25 cellular contexts compared by ENCODE assay signal in genomic region chr7:1431226-1431625, GRCh38.
"Had no signal": no experiment of that assay in that cellular context is flagged by ENCODE, and none has a peak within 500 bp of the region (broad histone marks: within the 10 kb centered on the region; RNA-seq: fewer than 3 reads in every experiment).

No MANE protein-coding gene starts in this region.

- H3K4me3 Mint-ChIP-seq: activated CD4-positive, alpha-beta T cell treated with anti-CD3 and anti-CD28 coated beads, Interleukin-2, amount 10 ng/mL, durations not matched to agents 24 days and 14 days; activated CD8-positive, alpha-beta T cell treated with anti-CD3 and anti-CD28 coated beads for 36 hours; activated naive CD4-positive, alpha-beta T cell treated with anti-CD3 and anti-CD28 coated beads, Interleukin-2, amount 50 U/mL, for 24 hours; activated naive CD8-positive, alpha-beta T cell treated with anti-CD3 and anti-CD28 coated beads, Interleukin-2, amount 10 ng/mL, durations not matched to agents 7 days and 5 days; activated T-cell treated with anti-CD3 and anti-CD28 coated beads, Interleukin-2, amount 50 U/mL, for 72 hours; activated T-helper 17 cell treated with anti-CD3 and anti-CD28 coated beads, Interleukin-2, amount 50 U/mL, for 72 hours; T-helper 1 cell treated with Interleukin-12 subunit alpha and Interleukin-12 subunit beta and Interleukin-4 antibody, amounts not matched to agents 30 μg/mL and 1 μg/mL, for 36 hours; T-helper 2 cell treated with Interferon-gamma antibody and Interleukin-4, amounts not matched to agents 5 μg/mL and 100 μg/mL, for 36 hours had no signal

- H3K27ac Mint-ChIP-seq: activated CD4-positive, alpha-beta T cell treated with anti-CD3 and anti-CD28 coated beads, Interleukin-2, amount 10 ng/mL, durations not matched to agents 24 days and 14 days; activated CD8-positive, alpha-beta T cell treated with anti-CD3 and anti-CD28 coated beads for 36 hours; activated naive CD4-positive, alpha-beta T cell treated with anti-CD3 and anti-CD28 coated beads, Interleukin-2, amount 50 U/mL, for 24 hours; activated naive CD8-positive, alpha-beta T cell treated with anti-CD3 and anti-CD28 coated beads, Interleukin-2, amount 10 ng/mL, durations not matched to agents 7 days and 5 days; activated T-cell treated with anti-CD3 and anti-CD28 coated beads, Interleukin-2, amount 50 U/mL, for 72 hours; activated T-helper 17 cell treated with anti-CD3 and anti-CD28 coated beads, Interleukin-2, amount 50 U/mL, for 72 hours; T-helper 1 cell treated with Interleukin-12 subunit alpha and Interleukin-12 subunit beta and Interleukin-4 antibody, amounts not matched to agents 30 μg/mL and 1 μg/mL, for 36 hours; T-helper 2 cell treated with Interferon-gamma antibody and Interleukin-4, amounts not matched to agents 5 μg/mL and 100 μg/mL, for 36 hours had no signal

- H3K4me1 ChIP-seq: ascending aorta had no signal

- FAIRE-seq: RCC 7860, TTC549 had no signal

- H3K27me3 ChIP-seq: ascending aorta had no signal

- ATAC-seq: activated T-cell treated with anti-CD3 and anti-CD28 coated beads, Interleukin-2, amount 50 U/mL, for 72 hours; activated T-helper 17 cell treated with anti-CD3 and anti-CD28 coated beads, Interleukin-2, amount 50 U/mL, for 72 hours had no signal

- H3K9me3 Mint-ChIP-seq: activated CD4-positive, alpha-beta T cell treated with anti-CD3 and anti-CD28 coated beads, Interleukin-2, amount 10 ng/mL, durations not matched to agents 24 days and 14 days; activated CD8-positive, alpha-beta T cell treated with anti-CD3 and anti-CD28 coated beads for 36 hours; activated naive CD4-positive, alpha-beta T cell treated with anti-CD3 and anti-CD28 coated beads, Interleukin-2, amount 50 U/mL, for 24 hours; activated naive CD8-positive, alpha-beta T cell treated with anti-CD3 and anti-CD28 coated beads, Interleukin-2, amount 10 ng/mL, durations not matched to agents 7 days and 5 days; activated T-cell treated with anti-CD3 and anti-CD28 coated beads, Interleukin-2, amount 50 U/mL, for 72 hours; activated T-helper 17 cell treated with anti-CD3 and anti-CD28 coated beads, Interleukin-2, amount 50 U/mL, for 72 hours; T-helper 1 cell treated with Interleukin-12 subunit alpha and Interleukin-12 subunit beta and Interleukin-4 antibody, amounts not matched to agents 30 μg/mL and 1 μg/mL, for 36 hours; T-helper 2 cell treated with Interferon-gamma antibody and Interleukin-4, amounts not matched to agents 5 μg/mL and 100 μg/mL, for 36 hours had no signal

- H3K9me3 ChIP-seq: ascending aorta had no signal

- H3K4me3 ChIP-seq: ascending aorta had no signal

- H3K36me3 Mint-ChIP-seq: activated naive CD4-positive, alpha-beta T cell treated with anti-CD3 and anti-CD28 coated beads, Interleukin-2, amount 50 U/mL, for 24 hours; activated naive CD8-positive, alpha-beta T cell treated with anti-CD3 and anti-CD28 coated beads, Interleukin-2, amount 10 ng/mL, durations not matched to agents 7 days and 5 days had no signal

- H3K27ac ChIP-seq: ascending aorta had no signal

- DNase-seq: activated CD4-positive, alpha-beta T cell treated with anti-CD3 and anti-CD28 coated beads, Interleukin-2, amount 10 ng/mL, durations not matched to agents 24 days and 14 days; activated CD4-positive, alpha-beta T cell treated with anti-CD3 and anti-CD28 coated beads, Interleukin-2, amount 50 U/mL, for 4 hours; activated CD8-positive, alpha-beta T cell treated with anti-CD3 and anti-CD28 coated beads for 36 hours; activated gamma-delta T cell; activated naive CD4-positive, alpha-beta T cell treated with Interleukin-2 at 50 U/mL for 16 hours; activated naive CD8-positive, alpha-beta T cell treated with anti-CD3 and anti-CD28 coated beads, Interleukin-2, amount 10 ng/mL, durations not matched to agents 7 days and 5 days; activated T-cell treated with anti-CD3 and anti-CD28 coated beads, Interleukin-2, amount 50 U/mL, for 1 hour; activated T-cell treated with anti-CD3 and anti-CD28 coated beads, Interleukin-2, amount 50 U/mL, for 72 hours; cortex of kidney; NCI-H1092 treated with DMSO at 0.1 percent for 48 hours; NCI-H187; NCI-H2081; NCI-H2171 treated with DMSO at 0.1 percent for 48 hours; NCI-H2227 treated with DMSO at 0.1 percent for 48 hours; NCI-H446; NCI-H82; NK-92 treated with Interleukin-12 subunit alpha and Interleukin-12 subunit beta, amount 100 ng/mL, for 24 hours; Right ventricle myocardium superior had no signal
